In genomic region chr10:131184503-131184902, GRCh38 we compare ENCODE assay signal across 26 cellular contexts.
"Had no signal": no experiment of that assay in that cellular context is flagged by ENCODE, and none has a peak within 500 bp of the region (broad histone marks: within the 10 kb centered on the region; RNA-seq: fewer than 3 reads in every experiment).

No MANE protein-coding gene starts in this region.

- H3K4me1 Mint-ChIP-seq: activated B cell treated with CpG ODN at 0.5 μM for 24 hours; activated CD4-positive, alpha-beta T cell treated with anti-CD3 and anti-CD28 coated beads, Interleukin-2, amount 10 ng/mL, durations not matched to agents 24 days and 14 days; IgD-negative memory B cell had no signal

- H3K27me3 Mint-ChIP-seq: activated B cell treated with CpG ODN at 0.5 μM for 24 hours; activated CD4-positive, alpha-beta T cell treated with anti-CD3 and anti-CD28 coated beads, Interleukin-2, amount 10 ng/mL, durations not matched to agents 24 days and 14 days; brain had no signal

- ATAC-seq: PC-3, SK-N-SH treated with all-trans-retinoic acid at 6 μM for 48 hours had no signal

- H3K27ac ChIP-seq: SJSA1 had no signal

- H3K27me3 ChIP-seq: SJSA1 had no signal

- H3K36me3 ChIP-seq: SJSA1 had no signal

- DNase-seq: activated B cell treated with CpG ODN at 0.5 μM for 24 hours; activated CD4-positive, alpha-beta T cell treated with anti-CD3 and anti-CD28 coated beads for 1 hour; activated CD4-positive, alpha-beta T cell treated with anti-CD3 and anti-CD28 coated beads, Interleukin-2, amount 10 ng/mL, durations not matched to agents 24 days and 14 days; activated CD4-positive, alpha-beta T cell treated with anti-CD3 and anti-CD28 coated beads, Interleukin-2, amount 50 U/mL, for 48 hours; activated gamma-delta T cell; activated naive CD4-positive, alpha-beta T cell treated with anti-CD3 and anti-CD28 coated beads for 36 hours; activated T-cell treated with anti-CD3 and anti-CD28 coated beads, Interleukin-2, amount 50 U/mL, for 1 hour; amygdala; KG1; NCI-H1048; NCI-H146; NCI-H187 treated with DMSO at 0.1 percent for 48 hours; NCI-H2107; NCI-H2171 treated with DMSO at 0.1 percent for 48 hours; NCI-H345; NCI-H510A; NCI-H526 treated with DMSO at 0.1 percent for 48 hours; PC-3; SHP77 had no signal

- H3K27ac Mint-ChIP-seq: activated B cell treated with CpG ODN at 0.5 μM for 24 hours; activated CD4-positive, alpha-beta T cell treated with anti-CD3 and anti-CD28 coated beads, Interleukin-2, amount 10 ng/mL, durations not matched to agents 24 days and 14 days; activated naive CD4-positive, alpha-beta T cell treated with anti-CD3 and anti-CD28 coated beads for 36 hours; activated naive CD8-positive, alpha-beta T cell; activated T-helper 1 cell treated with anti-CD3 and anti-CD28 coated beads, Interleukin-12 subunit alpha, Interleukin-12 subunit beta, Interleukin-2, Interleukin-4 antibody, amounts not matched to agents 30 ng/mL and 10 ng/mL and 1 ng/mL, durations not matched to agents 14 hours and 24 hours and 36 hours; brain; IgD-negative memory B cell; T-helper 1 cell treated with Interleukin-12 subunit alpha and Interleukin-12 subunit beta and Interleukin-4 antibody, amounts not matched to agents 30 μg/mL and 1 μg/mL, for 36 hours had no signal

- H3K9me3 Mint-ChIP-seq: activated B cell treated with CpG ODN at 0.5 μM for 24 hours; activated CD4-positive, alpha-beta T cell treated with anti-CD3 and anti-CD28 coated beads, Interleukin-2, amount 10 ng/mL, durations not matched to agents 24 days and 14 days; activated T-helper 1 cell treated with anti-CD3 and anti-CD28 coated beads, Interleukin-12 subunit alpha, Interleukin-12 subunit beta, Interleukin-2, Interleukin-4 antibody, amounts not matched to agents 30 ng/mL and 10 ng/mL and 1 ng/mL, durations not matched to agents 14 hours and 24 hours and 36 hours; T-helper 1 cell treated with Interleukin-12 subunit alpha and Interleukin-12 subunit beta and Interleukin-4 antibody, amounts not matched to agents 30 μg/mL and 1 μg/mL, for 36 hours had no signal

- H3K4me3 Mint-ChIP-seq: activated B cell treated with CpG ODN at 0.5 μM for 24 hours; activated CD4-positive, alpha-beta T cell treated with anti-CD3 and anti-CD28 coated beads, Interleukin-2, amount 10 ng/mL, durations not matched to agents 24 days and 14 days; activated naive CD4-positive, alpha-beta T cell treated with anti-CD3 and anti-CD28 coated beads for 36 hours; activated naive CD8-positive, alpha-beta T cell; activated T-helper 1 cell treated with anti-CD3 and anti-CD28 coated beads, Interleukin-12 subunit alpha, Interleukin-12 subunit beta, Interleukin-2, Interleukin-4 antibody, amounts not matched to agents 30 ng/mL and 10 ng/mL and 1 ng/mL, durations not matched to agents 14 hours and 24 hours and 36 hours; brain; IgD-negative memory B cell; T-helper 1 cell treated with Interleukin-12 subunit alpha and Interleukin-12 subunit beta and Interleukin-4 antibody, amounts not matched to agents 30 μg/mL and 1 μg/mL, for 36 hours had no signal

- H3K4me1 ChIP-seq: SJSA1 had no signal

- H3K36me3 Mint-ChIP-seq: activated naive CD8-positive, alpha-beta T cell; brain; IgD-negative memory B cell had no signal

- H3K4me3 ChIP-seq: SJSA1 had no signal
